In the genomic region with DNA sequence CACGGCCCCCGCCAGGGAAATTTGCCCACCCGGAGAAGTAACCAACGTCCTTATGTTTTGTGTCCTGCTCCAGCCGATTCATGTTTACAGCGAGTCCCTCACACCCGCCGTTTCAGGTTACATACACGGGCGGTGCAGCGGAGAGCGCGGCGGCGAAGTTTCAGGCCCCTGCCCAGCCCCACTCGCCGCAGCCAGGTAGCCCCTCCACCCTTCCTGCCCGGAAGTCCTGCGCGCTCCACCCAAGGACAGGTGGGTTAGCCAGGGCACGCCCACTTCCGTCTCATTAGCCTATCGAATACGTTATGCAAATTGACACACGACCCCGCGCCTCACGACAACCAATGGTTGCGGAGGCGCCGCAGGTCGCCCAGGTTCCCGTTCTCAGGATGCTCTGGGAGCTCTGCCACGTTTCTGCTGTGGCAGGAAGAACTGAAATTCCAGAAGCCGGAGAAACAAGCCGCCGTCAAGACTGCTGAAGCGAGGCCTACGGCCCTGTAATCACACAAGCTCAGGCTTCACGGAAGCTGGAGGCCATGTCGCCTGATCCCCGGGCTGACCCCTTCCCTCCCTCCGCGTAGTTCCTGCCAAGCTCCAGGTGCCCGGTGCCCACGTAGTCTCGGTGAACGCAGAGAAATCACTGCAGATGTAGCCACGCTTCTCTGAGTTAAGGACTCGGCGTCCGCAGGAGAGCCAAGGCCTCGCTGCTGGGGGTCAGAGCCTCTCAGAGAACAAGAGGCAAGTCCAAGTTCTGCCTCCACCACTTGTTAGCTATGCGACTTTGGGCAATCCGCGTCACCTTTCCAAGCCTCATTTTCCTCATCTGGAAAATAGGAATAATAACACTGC, we compare ENCODE assay signal across 1 cellular context.
TF ChIP-seq lines count a peak whose summit lies in the region.

No MANE protein-coding gene starts in this region.

TF ChIP-seq in K562, 482 proteins besides CTCF, POLR2A, EP300 and RAD21:
- TF ChIP-seq, protein P1, sequence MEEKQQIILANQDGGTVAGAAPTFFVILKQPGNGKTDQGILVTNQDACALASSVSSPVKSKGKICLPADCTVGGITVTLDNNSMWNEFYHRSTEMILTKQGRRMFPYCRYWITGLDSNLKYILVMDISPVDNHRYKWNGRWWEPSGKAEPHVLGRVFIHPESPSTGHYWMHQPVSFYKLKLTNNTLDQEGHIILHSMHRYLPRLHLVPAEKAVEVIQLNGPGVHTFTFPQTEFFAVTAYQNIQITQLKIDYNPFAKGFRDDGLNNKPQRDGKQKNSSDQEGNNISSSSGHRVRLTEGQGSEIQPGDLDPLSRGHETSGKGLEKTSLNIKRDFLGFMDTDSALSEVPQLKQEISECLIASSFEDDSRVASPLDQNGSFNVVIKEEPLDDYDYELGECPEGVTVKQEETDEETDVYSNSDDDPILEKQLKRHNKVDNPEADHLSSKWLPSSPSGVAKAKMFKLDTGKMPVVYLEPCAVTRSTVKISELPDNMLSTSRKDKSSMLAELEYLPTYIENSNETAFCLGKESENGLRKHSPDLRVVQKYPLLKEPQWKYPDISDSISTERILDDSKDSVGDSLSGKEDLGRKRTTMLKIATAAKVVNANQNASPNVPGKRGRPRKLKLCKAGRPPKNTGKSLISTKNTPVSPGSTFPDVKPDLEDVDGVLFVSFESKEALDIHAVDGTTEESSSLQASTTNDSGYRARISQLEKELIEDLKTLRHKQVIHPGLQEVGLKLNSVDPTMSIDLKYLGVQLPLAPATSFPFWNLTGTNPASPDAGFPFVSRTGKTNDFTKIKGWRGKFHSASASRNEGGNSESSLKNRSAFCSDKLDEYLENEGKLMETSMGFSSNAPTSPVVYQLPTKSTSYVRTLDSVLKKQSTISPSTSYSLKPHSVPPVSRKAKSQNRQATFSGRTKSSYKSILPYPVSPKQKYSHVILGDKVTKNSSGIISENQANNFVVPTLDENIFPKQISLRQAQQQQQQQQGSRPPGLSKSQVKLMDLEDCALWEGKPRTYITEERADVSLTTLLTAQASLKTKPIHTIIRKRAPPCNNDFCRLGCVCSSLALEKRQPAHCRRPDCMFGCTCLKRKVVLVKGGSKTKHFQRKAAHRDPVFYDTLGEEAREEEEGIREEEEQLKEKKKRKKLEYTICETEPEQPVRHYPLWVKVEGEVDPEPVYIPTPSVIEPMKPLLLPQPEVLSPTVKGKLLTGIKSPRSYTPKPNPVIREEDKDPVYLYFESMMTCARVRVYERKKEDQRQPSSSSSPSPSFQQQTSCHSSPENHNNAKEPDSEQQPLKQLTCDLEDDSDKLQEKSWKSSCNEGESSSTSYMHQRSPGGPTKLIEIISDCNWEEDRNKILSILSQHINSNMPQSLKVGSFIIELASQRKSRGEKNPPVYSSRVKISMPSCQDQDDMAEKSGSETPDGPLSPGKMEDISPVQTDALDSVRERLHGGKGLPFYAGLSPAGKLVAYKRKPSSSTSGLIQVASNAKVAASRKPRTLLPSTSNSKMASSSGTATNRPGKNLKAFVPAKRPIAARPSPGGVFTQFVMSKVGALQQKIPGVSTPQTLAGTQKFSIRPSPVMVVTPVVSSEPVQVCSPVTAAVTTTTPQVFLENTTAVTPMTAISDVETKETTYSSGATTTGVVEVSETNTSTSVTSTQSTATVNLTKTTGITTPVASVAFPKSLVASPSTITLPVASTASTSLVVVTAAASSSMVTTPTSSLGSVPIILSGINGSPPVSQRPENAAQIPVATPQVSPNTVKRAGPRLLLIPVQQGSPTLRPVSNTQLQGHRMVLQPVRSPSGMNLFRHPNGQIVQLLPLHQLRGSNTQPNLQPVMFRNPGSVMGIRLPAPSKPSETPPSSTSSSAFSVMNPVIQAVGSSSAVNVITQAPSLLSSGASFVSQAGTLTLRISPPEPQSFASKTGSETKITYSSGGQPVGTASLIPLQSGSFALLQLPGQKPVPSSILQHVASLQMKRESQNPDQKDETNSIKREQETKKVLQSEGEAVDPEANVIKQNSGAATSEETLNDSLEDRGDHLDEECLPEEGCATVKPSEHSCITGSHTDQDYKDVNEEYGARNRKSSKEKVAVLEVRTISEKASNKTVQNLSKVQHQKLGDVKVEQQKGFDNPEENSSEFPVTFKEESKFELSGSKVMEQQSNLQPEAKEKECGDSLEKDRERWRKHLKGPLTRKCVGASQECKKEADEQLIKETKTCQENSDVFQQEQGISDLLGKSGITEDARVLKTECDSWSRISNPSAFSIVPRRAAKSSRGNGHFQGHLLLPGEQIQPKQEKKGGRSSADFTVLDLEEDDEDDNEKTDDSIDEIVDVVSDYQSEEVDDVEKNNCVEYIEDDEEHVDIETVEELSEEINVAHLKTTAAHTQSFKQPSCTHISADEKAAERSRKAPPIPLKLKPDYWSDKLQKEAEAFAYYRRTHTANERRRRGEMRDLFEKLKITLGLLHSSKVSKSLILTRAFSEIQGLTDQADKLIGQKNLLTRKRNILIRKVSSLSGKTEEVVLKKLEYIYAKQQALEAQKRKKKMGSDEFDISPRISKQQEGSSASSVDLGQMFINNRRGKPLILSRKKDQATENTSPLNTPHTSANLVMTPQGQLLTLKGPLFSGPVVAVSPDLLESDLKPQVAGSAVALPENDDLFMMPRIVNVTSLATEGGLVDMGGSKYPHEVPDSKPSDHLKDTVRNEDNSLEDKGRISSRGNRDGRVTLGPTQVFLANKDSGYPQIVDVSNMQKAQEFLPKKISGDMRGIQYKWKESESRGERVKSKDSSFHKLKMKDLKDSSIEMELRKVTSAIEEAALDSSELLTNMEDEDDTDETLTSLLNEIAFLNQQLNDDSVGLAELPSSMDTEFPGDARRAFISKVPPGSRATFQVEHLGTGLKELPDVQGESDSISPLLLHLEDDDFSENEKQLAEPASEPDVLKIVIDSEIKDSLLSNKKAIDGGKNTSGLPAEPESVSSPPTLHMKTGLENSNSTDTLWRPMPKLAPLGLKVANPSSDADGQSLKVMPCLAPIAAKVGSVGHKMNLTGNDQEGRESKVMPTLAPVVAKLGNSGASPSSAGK (IDR thresholded peaks at IDR 0.05), result no peak
- TF ChIP-seq ELF1 (tag; IDR thresholded peaks at IDR 0.05) (0 out of 2 replicates have a peak, but pooled peaks have one; percentile 38), ZNF445 (CRISPR knock-in tag; IDR thresholded peaks at IDR 0.05; ENCODE audit: low read depth) (no peak), NRF1 (conservative IDR thresholded peaks at IDR 0.05 in 1 of 2, IDR thresholded peaks at IDR 0.05 in 1 of 2) (0 out of 4 replicates have a peak, but pooled peaks of 1 of the 2 experiments have one; percentile 13), ZBTB17 (CRISPR knock-in tag; IDR thresholded peaks at IDR 0.05) (no peak), ZNF717 (CRISPR knock-in tag; IDR thresholded peaks at IDR 0.05) (no peak), SMARCA4 (IDR thresholded peaks at IDR 0.05) (no peak)
- TF ChIP-seq, protein P2, sequence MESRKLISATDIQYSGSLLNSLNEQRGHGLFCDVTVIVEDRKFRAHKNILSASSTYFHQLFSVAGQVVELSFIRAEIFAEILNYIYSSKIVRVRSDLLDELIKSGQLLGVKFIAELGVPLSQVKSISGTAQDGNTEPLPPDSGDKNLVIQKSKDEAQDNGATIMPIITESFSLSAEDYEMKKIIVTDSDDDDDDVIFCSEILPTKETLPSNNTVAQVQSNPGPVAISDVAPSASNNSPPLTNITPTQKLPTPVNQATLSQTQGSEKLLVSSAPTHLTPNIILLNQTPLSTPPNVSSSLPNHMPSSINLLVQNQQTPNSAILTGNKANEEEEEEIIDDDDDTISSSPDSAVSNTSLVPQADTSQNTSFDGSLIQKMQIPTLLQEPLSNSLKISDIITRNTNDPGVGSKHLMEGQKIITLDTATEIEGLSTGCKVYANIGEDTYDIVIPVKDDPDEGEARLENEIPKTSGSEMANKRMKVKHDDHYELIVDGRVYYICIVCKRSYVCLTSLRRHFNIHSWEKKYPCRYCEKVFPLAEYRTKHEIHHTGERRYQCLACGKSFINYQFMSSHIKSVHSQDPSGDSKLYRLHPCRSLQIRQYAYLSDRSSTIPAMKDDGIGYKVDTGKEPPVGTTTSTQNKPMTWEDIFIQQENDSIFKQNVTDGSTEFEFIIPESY (CRISPR knock-in tag; IDR thresholded peaks at IDR 0.05), result peak; percentile 33; the same call in 1 of the 2 replicates
